ENCODE assay signal across 11 cellular contexts in the genomic region with DNA sequence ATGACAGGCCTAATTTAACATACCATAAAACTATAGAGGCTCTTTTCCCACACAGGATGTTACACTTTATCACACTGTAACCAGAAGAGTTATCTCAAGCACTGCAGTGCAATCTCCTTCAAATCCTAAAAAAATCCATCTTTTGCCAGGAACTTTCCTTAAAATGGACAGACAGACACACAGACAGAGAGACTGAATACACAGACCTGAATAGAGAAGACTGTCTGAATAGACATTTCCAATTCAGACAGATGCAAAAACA. TPM values are rescaled to one million over a fixed set of nuclear protein-coding genes. Genes with fewer than 3 reads are reported as not detected.
DNase-seq lines count a peak whose midpoint lies in the region; ATAC-seq, FAIRE-seq and TF ChIP-seq lines count a peak whose summit lies in the region.
"Had no signal": no experiment of that assay in that cellular context is flagged by ENCODE, and none has a peak within 500 bp of the region (broad histone marks: within the 10 kb centered on the region; RNA-seq: fewer than 3 reads in every experiment).

No MANE protein-coding gene starts in this region.

- no peak for FAIRE-seq in HepG2 (lab: Jason Lieb, UNC)
- FAIRE-seq: GM18507 had no signal

- in situ Hi-C loops in HepG2 (cut with HindIII; ENCODE audit: extremely low pct_ligation_motif_present, low pct_unique_long_range_greater_than_20kb) = loop anchor here (5.0 kb wide), 1 partner anchor 58 kb away; no protein-coding TSS in a partner anchor

- ATAC-seq in right lobe of liver (no peak), HepG2 (no peak), GM18858 (IDR thresholded peaks at IDR 0.05; ENCODE audit: unreplicated experiment) (no peak), GM18867 (IDR thresholded peaks at IDR 0.05; ENCODE audit: unreplicated experiment) (no peak)

- H3K9ac ChIP-seq in HepG2 (ENCODE audit: insufficient read depth, low read depth, low read length) = no peak overlapping the region

- no peak for TF ChIP-seq RAD21 in HepG2 (CRISPR knock-in tag; IDR thresholded peaks at IDR 0.05)

- intact Hi-C loops in right lobe of liver (cut with DNase I) (no loop called here), HepG2 (cut with micrococcal nuclease; ENCODE audit: unreplicated experiment) (no loop called here)

- H3K9me3 Mint-ChIP-seq in nephron progenitor cell = no peaks in the 10 kb centered on the region

- peaks cover 96% of the 10 kb centered on the region for H3K79me2 ChIP-seq in HepG2 (ENCODE audit: insufficient read depth, low read length)

- H3K27me3 ChIP-seq in right lobe of liver (no peaks in the 10 kb centered on the region), HepG2 (ENCODE audit: control insufficient read depth in 1 of 2, insufficient read depth in 2 of 2, low read length in 2 of 2) (no peaks in the 10 kb centered on the region)

- no peak for DNase-seq in right lobe of liver
- DNase-seq in HepG2 (ENCODE audit: low spot score) = no peak
- DNase-seq in coronary artery (ENCODE audit: low spot score) = no peak
- no peak for DNase-seq in nephron progenitor cell
- DNase-seq in HUDEP-2 (lab: John Stamatoyannopoulos, UW; ENCODE audit: unreplicated experiment in 76 of 76) = no peak
- no peak for DNase-seq in NCI-H1694 (lab: John Stamatoyannopoulos, UW)
- DNase-seq: islet precursor cell, occipital lobe had no signal

- TF ChIP-seq EP300 in HepG2 (IDR thresholded peaks at IDR 0.05; ENCODE audit: low read depth in 2 of 2, low read length in 2 of 2) = no peak
- TF ChIP-seq EP300 in HepG2 (CRISPR knock-in tag; IDR thresholded peaks at IDR 0.05; ENCODE audit: borderline replicate concordance) = no peak

- no TSS peak for BruUV-seq in HepG2 (replicated peaks; lab: Mats Ljungman, UMichigan)

- peaks cover 76% of the 10 kb centered on the region for H3K4me1 Mint-ChIP-seq in nephron progenitor cell

- CTCF ChIA-PET in HepG2 (lab: Yijun Ruan, JAX; ENCODE audit: low intra/inter-chr PET ratio, low total read pairs) = no interaction called here

- no peaks in the 10 kb centered on the region for H3K36me3 ChIP-seq in right lobe of liver
- no peaks in the 10 kb centered on the region; a peak in 1 of 5 replicates for H3K36me3 ChIP-seq in HepG2 (replicated peaks in 1 of 2; ENCODE audit: control insufficient read depth in 1 of 2, insufficient read depth in 2 of 2, low read length in 2 of 2)

- H3K4me3 ChIP-seq in right lobe of liver (no peak overlapping the region), HepG2 (replicated peaks in 1 of 3; ENCODE audit: insufficient read depth in 1 of 3, low read depth in 2 of 3, low read length in 3 of 3) (no peak overlapping the region), coronary artery (no peak overlapping the region)

- peaks cover 10% of the 10 kb centered on the region for H3K36me3 Mint-ChIP-seq in nephron progenitor cell (ENCODE audit: low read depth)

- peak overlapping the region; percentile 41 for H3K27ac Mint-ChIP-seq in nephron progenitor cell

- POLR2A ChIA-PET in HepG2 (lab: Yijun Ruan, JAX) = interaction anchor here (1.1 kb wide), 1 partner anchor 34 kb away, joined by 4 read pairs; no protein-coding TSS in a partner anchor

- H3K4me3 Mint-ChIP-seq in nephron progenitor cell = no peak overlapping the region

- H3K27ac ChIP-seq in right lobe of liver (peak overlapping the region in 2 of 3 donors; percentile 25 to 57), HepG2 (ENCODE audit: extremely low read length, insufficient read depth, low read length) (no peak overlapping the region), coronary artery (peak overlapping the region; percentile 17 to 82)

- H2AFZ ChIP-seq in HepG2 (ENCODE audit: low read length) = no peak overlapping the region

- H3K27me3 Mint-ChIP-seq in nephron progenitor cell (ENCODE audit: low read depth, poor library complexity) = no peaks in the 10 kb centered on the region

- H3K4me2 ChIP-seq in HepG2 (ENCODE audit: low read depth, low read length) = no peak overlapping the region

- TF ChIP-seq POLR2A in right lobe of liver (IDR thresholded peaks at IDR 0.05) (no peak), HepG2 (IDR thresholded peaks at IDR 0.05; ENCODE audit: insufficient read depth in 1 of 2, low read depth in 2 of 2, low read length in 2 of 2) (no peak)

- peaks cover 0 to 27% (median 7%) of the 10 kb centered on the region in 4 donors for H3K4me1 ChIP-seq in right lobe of liver
- peaks cover 88% of the 10 kb centered on the region for H3K4me1 ChIP-seq in HepG2 (ENCODE audit: insufficient read depth, low read length)

- TF ChIP-seq CTCF in right lobe of liver (IDR thresholded peaks at IDR 0.05) (no peak), HepG2 (CRISPR knock-in tag; IDR thresholded peaks at IDR 0.05) (no peak), coronary artery (IDR thresholded peaks at IDR 0.05) (no peak), nephron progenitor cell (IDR thresholded peaks at IDR 0.05) (no peak)

- peaks cover 73% of the 10 kb centered on the region for H4K20me1 ChIP-seq in HepG2 (ENCODE audit: insufficient read depth, low read length)

- H3K9me3 ChIP-seq in right lobe of liver (no peaks in the 10 kb centered on the region), HepG2 (ENCODE audit: low read length) (no peaks in the 10 kb centered on the region)

TF ChIP-seq in HepG2, 621 proteins besides CTCF, POLR2A, EP300 and RAD21 (continues in another document):
- TF ChIP-seq ZFP41 (CRISPR knock-in tag; IDR thresholded peaks at IDR 0.05; ENCODE audit: borderline replicate concordance) = no peak
- TF ChIP-seq, protein P1, sequence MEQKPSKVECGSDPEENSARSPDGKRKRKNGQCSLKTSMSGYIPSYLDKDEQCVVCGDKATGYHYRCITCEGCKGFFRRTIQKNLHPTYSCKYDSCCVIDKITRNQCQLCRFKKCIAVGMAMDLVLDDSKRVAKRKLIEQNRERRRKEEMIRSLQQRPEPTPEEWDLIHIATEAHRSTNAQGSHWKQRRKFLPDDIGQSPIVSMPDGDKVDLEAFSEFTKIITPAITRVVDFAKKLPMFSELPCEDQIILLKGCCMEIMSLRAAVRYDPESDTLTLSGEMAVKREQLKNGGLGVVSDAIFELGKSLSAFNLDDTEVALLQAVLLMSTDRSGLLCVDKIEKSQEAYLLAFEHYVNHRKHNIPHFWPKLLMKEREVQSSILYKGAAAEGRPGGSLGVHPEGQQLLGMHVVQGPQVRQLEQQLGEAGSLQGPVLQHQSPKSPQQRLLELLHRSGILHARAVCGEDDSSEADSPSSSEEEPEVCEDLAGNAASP (CRISPR knock-in tag; IDR thresholded peaks at IDR 0.05; ENCODE audit: borderline replicate concordance) = no peak
- no peak for TF ChIP-seq RARG (CRISPR knock-in tag; IDR thresholded peaks at IDR 0.05; ENCODE audit: low read depth)
- TF ChIP-seq RBM39 (IDR thresholded peaks at IDR 0.05; ENCODE audit: low read depth, low read length, poor library complexity, severe bottlenecking) = no peak
- no peak for TF ChIP-seq ZNF17 (CRISPR knock-in tag; IDR thresholded peaks at IDR 0.05)
- no peak for TF ChIP-seq ZNF567 (CRISPR knock-in tag; IDR thresholded peaks at IDR 0.05; ENCODE audit: borderline replicate concordance)
- TF ChIP-seq MAFG (CRISPR knock-in tag; IDR thresholded peaks at IDR 0.05) = no peak
- TF ChIP-seq PHF5A (CRISPR knock-in tag; IDR thresholded peaks at IDR 0.05; ENCODE audit: low read depth, unreplicated experiment) = no peak

RNA-seq across cellular contexts. Expression of a gene that starts 6.5 kb away (rescaled TPM):
- total RNA-seq in right lobe of liver (100 to 1,000 TPM in 1 of 6 experiments, 10 to 100 TPM in 5; 36.6 to 100 (median 57.5) TPM), HepG2 (2016; rRNA removed; fragmentation: Illumina TruSeq; extraction: Trizol) (73.7 and 128 TPM in 2 replicates)
- 21.0 and 28.0 TPM in 2 replicates for total RNA-seq in HepG2 (2016; cell fraction: cytosol; rRNA removed; fragmentation: Illumina TruSeq; extraction: Trizol; ENCODE audit: low read depth)
- total RNA-seq in HepG2 (2016; cell fraction: insoluble cytoplasmic fraction; rRNA removed; fragmentation: Illumina TruSeq; extraction: Trizol) = 70.7 and 135 TPM in 2 replicates
- 29.9 and 30.4 TPM in 2 replicates for total RNA-seq in HepG2 (2016; cell fraction: membrane; rRNA removed; fragmentation: Illumina TruSeq; extraction: Trizol)
- total RNA-seq in HepG2 (2016; cell fraction: nucleus; rRNA removed; fragmentation: Illumina TruSeq; extraction: Trizol) = 66.4 and 67.4 TPM in 2 replicates
- polyA plus RNA-seq in HepG2 (2011; rRNA removed) = 116 and 131 TPM in 2 replicates
- 95.2 and 104 TPM in 2 replicates for polyA plus RNA-seq in HepG2 (2011; cell fraction: cytosol; rRNA removed)
- 66.8 and 86.4 TPM in 2 replicates for polyA plus RNA-seq in HepG2 (2011; cell fraction: nucleus; rRNA removed)
- polyA plus RNA-seq in HepG2 (2012) = 68.8 and 74.2 TPM in 2 replicates
- polyA plus RNA-seq in HepG2 (2016; cell fraction: cytosol; fragmentation: Illumina TruSeq; extraction: Trizol; ENCODE audit: low read depth) = 5.3 and 6.6 TPM in 2 replicates
- polyA plus RNA-seq in HepG2 (2016; cell fraction: insoluble cytoplasmic fraction; fragmentation: Illumina TruSeq; extraction: Trizol; ENCODE audit: low read depth) = 202 and 219 TPM in 2 replicates
- 17.3 and 18.7 TPM in 2 replicates for polyA plus RNA-seq in HepG2 (2016; cell fraction: membrane; fragmentation: Illumina TruSeq; extraction: Trizol; ENCODE audit: low read depth)
- 93.1 and 94.0 TPM in 2 replicates for polyA plus RNA-seq in HepG2 (2016; cell fraction: nucleus; fragmentation: Illumina TruSeq; extraction: Trizol; ENCODE audit: insufficient read depth, low read depth)
- 321 and 493 TPM in 2 replicates for polyA minus RNA-seq in HepG2 (2011; rRNA and poly(A)+ RNA removed; ENCODE audit: low replicate concordance)
- polyA minus RNA-seq in HepG2 (2011; cell fraction: cytosol; rRNA and poly(A)+ RNA removed) = 108 and 148 TPM in 2 replicates
- polyA minus RNA-seq in HepG2 (2011; cell fraction: nucleus; rRNA and poly(A)+ RNA removed) = 132 and 144 TPM in 2 replicates
